ENCODE assay signal across 1 cellular context in the genomic region with DNA sequence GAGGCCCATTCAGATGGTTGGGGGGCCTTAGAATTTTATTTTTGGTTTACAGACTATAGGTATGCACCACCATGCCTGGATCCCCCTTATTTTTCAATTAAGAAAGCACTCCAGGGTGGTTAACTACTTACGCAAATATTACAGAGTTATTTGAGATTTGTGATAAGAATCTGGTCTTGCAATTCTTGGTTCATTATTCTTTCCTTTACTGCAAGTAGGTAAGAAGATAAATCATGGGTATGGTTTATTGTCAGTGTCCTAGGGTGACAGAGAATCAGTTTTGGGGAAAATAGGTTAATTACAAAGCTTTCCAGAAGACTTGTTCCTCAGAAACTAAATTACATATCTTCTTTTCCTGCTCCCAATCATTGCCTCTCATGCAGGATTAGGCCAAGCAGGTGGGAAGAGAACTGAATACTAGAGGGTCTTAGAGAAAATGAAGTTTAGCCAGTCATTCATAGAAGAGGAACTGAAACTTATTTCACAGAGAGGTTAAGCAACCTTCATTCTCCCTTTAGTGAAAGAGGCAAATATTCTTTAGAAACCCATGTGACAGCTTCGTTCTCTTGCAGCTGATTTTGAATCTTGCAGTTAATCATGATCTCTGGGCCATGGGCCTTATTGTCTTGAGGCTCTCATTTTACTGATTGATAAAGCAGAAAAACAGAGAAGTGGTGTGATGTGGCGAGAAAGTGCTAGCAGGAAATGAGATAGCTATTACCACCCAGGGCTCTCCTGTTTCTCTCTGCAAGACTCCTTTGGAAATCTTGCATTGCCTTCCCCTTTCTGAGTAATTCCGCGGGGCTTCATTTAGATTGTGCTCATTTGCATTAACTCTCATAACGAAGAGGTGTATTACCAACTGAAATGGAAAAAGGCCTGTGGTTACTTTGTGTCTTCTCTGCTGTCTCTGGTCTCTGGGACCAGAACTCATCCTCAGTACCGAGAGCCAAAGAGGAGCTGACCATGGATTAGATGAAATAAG.
A peak's percentile ranks its signal among the peaks of the same experiment; 100 is the strongest.
TF ChIP-seq lines count a peak whose summit lies in the region.

No MANE protein-coding gene starts in this region.

TF ChIP-seq in GM12878, 131 proteins besides CTCF, POLR2A, EP300 and RAD21 (continued from another document):
- TF ChIP-seq CUX1 (IDR thresholded peaks at IDR 0.05; ENCODE audit: insufficient replicate concordance, low read depth, low read length) (peak; percentile 71), NRF1 (conservative IDR thresholded peaks at IDR 0.05; ENCODE audit: low read depth, low read length) (no peak), NR2F1 (conservative IDR thresholded peaks at IDR 0.05) (peak; percentile 89), ELK1 (IDR thresholded peaks at IDR 0.05; ENCODE audit: low read depth, low read length) (no peak), TARDBP (IDR thresholded peaks at IDR 0.05; ENCODE audit: borderline replicate concordance) (no peak), CHD4 (IDR thresholded peaks at IDR 0.05) (no peak), NR2C2 (IDR thresholded peaks at IDR 0.05; ENCODE audit: borderline replicate concordance, control insufficient read depth, insufficient read length, low read depth) (no peak), BMI1 (IDR thresholded peaks at IDR 0.05; ENCODE audit: borderline replicate concordance) (peak; percentile 56; the same call in 1 of the 2 replicates), STAT3 (IDR thresholded peaks at IDR 0.05; ENCODE audit: low read depth, low read length) (no peak), E2F8 (IDR thresholded peaks at IDR 0.05; ENCODE audit: low read depth, partially characterized antibody) (no peak), ZNF274 (IDR thresholded peaks at IDR 0.05; ENCODE audit: insufficient read depth, insufficient read length) (no peak), YBX1 (IDR thresholded peaks at IDR 0.05) (no peak), CREB1 (IDR thresholded peaks at IDR 0.05; ENCODE audit: low read depth) (no peak), USF2 (IDR thresholded peaks at IDR 0.05; ENCODE audit: borderline replicate concordance, low read depth, low read length) (peak; percentile 56; the same call in 1 of the 2 replicates)
